In the genomic region with DNA sequence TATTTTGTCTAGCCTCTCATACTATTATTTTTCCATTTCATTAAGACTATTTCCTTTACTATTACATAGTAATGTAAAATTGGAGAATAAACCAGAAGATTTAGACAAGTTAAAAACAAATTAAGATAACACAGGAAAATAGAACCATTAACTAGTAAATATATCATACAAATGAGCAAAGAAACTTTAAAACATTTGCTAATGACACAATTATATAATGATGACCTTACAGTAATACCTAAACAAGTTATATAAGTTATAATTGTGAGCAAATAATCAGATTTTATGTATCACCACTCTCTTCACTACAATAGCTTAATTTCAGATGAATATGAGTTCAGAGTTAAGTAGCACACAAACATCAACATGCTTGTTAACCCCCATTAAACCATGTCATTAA, we compare ENCODE assay signal across 18 cellular contexts.
"Had no signal": no experiment of that assay in that cellular context is flagged by ENCODE, and none has a peak within 500 bp of the region (broad histone marks: within the 10 kb centered on the region; RNA-seq: fewer than 3 reads in every experiment).

No MANE protein-coding gene starts in this region.

- ATAC-seq: esophagus mucosa; natural killer cell treated with Interleukin-12 subunit alpha and Interleukin-12 subunit beta and Interleukin-15 and Interleukin-18, amount 100 ng/mL, for 72 hours; right cardiac atrium had no signal

- H3K36me3 Mint-ChIP-seq: natural killer cell treated with Interleukin-12 subunit alpha and Interleukin-12 subunit beta and Interleukin-15 and Interleukin-18, amount 100 ng/mL, for 72 hours had no signal

- H3K4me3 ChIP-seq: coronary artery, neural progenitor cell, ovary, smooth muscle cell, uterus had no signal

- H3K4me3 Mint-ChIP-seq: natural killer cell treated with Interleukin-12 subunit alpha and Interleukin-12 subunit beta and Interleukin-15 and Interleukin-18, amount 100 ng/mL, for 72 hours; neural progenitor cell had no signal

- H3K9me3 Mint-ChIP-seq: natural killer cell treated with Interleukin-12 subunit alpha and Interleukin-12 subunit beta and Interleukin-15 and Interleukin-18, amount 100 ng/mL, for 72 hours; neural progenitor cell had no signal

- H3K27me3 ChIP-seq: neural progenitor cell, ovary, uterus had no signal

- DNase-seq: effector CD4-positive, alpha-beta T cell; foreskin fibroblast; head of caudate nucleus; hippocampal formation; mammary epithelial cell; nucleus accumbens; ovary; right cardiac atrium; stimulated activated CD4-positive, alpha-beta T cell treated with anti-CD3 and anti-CD28 coated beads, Interleukin-2, amount 100 ng/mL, for 48 hours; stimulated activated naive CD4-positive, alpha-beta T cell treated with Interleukin-2 at 50 U/mL for 16 hours; trophoblast cell; uterus had no signal

- H3K36me3 ChIP-seq: neural progenitor cell, ovary, uterus had no signal

- H3K9me3 ChIP-seq: ovary, uterus had no signal

- H3K4me2 ChIP-seq: neural progenitor cell, smooth muscle cell had no signal

- H3K9ac ChIP-seq: neural progenitor cell had no signal

- H3K27me3 Mint-ChIP-seq: natural killer cell treated with Interleukin-12 subunit alpha and Interleukin-12 subunit beta and Interleukin-15 and Interleukin-18, amount 100 ng/mL, for 72 hours had no signal

- H3K27ac ChIP-seq: coronary artery, neural progenitor cell, ovary, uterus had no signal

- H2AFZ ChIP-seq: neural progenitor cell had no signal

- H3K27ac Mint-ChIP-seq: natural killer cell treated with Interleukin-12 subunit alpha and Interleukin-12 subunit beta and Interleukin-15 and Interleukin-18, amount 100 ng/mL, for 72 hours; neural progenitor cell had no signal

- H3K4me1 ChIP-seq: neural progenitor cell, uterus had no signal

- FAIRE-seq: endometrium had no signal
